8 cellular contexts compared by ENCODE assay signal in genomic region chr5:91280062-91280941, GRCh38.
DNase-seq lines count a peak whose midpoint lies in the region; ATAC-seq and TF ChIP-seq lines count a peak whose summit lies in the region.

No MANE protein-coding gene starts in this region.

- H3K4me1 ChIP-seq in hepatocyte (ENCODE audit: insufficient read depth), result no peaks in the 10 kb centered on the region

- H3K27me3 ChIP-seq in hepatocyte, result no peaks in the 10 kb centered on the region

- 1% methylated on average over 49 of the region's 54 CpGs for WGBS in hepatocyte (ENCODE audit: low lambda C conversion rate, missing lambda C conversion rate)

- H3K27ac ChIP-seq in hepatocyte, result peak overlapping the region; percentile 94

- ATAC-seq in HG02798 (IDR thresholded peaks at IDR 0.05; ENCODE audit: poor library complexity, unreplicated experiment), result peak; percentile 98

- H3K4me3 ChIP-seq in astrocyte of the cerebellum (ENCODE audit: low read depth, low read length) (peak overlapping the region; percentile 18), hepatocyte (peak overlapping the region; percentile 15)

- DNase-seq in GM13976 (ENCODE audit: low spot score) (peak; percentile 90), NCI-H1436 (lab: John Stamatoyannopoulos, UW) (peak; percentile 73), T-helper 9 cell (peak; percentile 80), astrocyte of the cerebellum (ENCODE audit: low read depth) (peak; percentile 95), hepatocyte (ENCODE audit: low spot score) (peak; percentile 97), renal cortical epithelial cell (ENCODE audit: low read depth) (peak; percentile 96), KG1 (lab: John Stamatoyannopoulos, UW) (no peak)

- peak overlapping the region; percentile 74 for H2AFZ ChIP-seq in hepatocyte

- TF ChIP-seq CTCF in GM13976 (IDR thresholded peaks at IDR 0.05; ENCODE audit: borderline replicate concordance, control extremely low read depth, extremely low read depth, insufficient read depth, missing control alignments), result no peak
- no peak for TF ChIP-seq CTCF in astrocyte of the cerebellum (IDR thresholded peaks at IDR 0.05; ENCODE audit: low read depth, low read length, missing control alignments)
- TF ChIP-seq CTCF in hepatocyte (IDR thresholded peaks at IDR 0.05; ENCODE audit: poor library complexity), result peak; percentile 9

- no peaks in the 10 kb centered on the region for H3K79me2 ChIP-seq in hepatocyte

- H3K4me2 ChIP-seq in hepatocyte, result peak overlapping the region; percentile 82

- H3K9me3 ChIP-seq in hepatocyte (ENCODE audit: low read depth), result no peaks in the 10 kb centered on the region

- no peaks in the 10 kb centered on the region for H3K36me3 ChIP-seq in hepatocyte (replicated peaks; ENCODE audit: insufficient read depth, low read depth)

- in situ Hi-C loops in GM13976 (cut with MboI; ENCODE audit: low sequenced_read_pairs, unreplicated experiment), result no loop called here
- in situ Hi-C loops in astrocyte of the cerebellum (cut with HindIII; ENCODE audit: low sequenced_read_pairs), result no loop called here

- no peaks in the 10 kb centered on the region for H3K9me2 ChIP-seq in hepatocyte (replicated peaks; ENCODE audit: insufficient read depth)

- no peaks in the 10 kb centered on the region for H4K20me1 ChIP-seq in hepatocyte (ENCODE audit: insufficient read depth, poor library complexity, severe bottlenecking)
